12 cellular contexts compared by ENCODE assay signal in the genomic region with DNA sequence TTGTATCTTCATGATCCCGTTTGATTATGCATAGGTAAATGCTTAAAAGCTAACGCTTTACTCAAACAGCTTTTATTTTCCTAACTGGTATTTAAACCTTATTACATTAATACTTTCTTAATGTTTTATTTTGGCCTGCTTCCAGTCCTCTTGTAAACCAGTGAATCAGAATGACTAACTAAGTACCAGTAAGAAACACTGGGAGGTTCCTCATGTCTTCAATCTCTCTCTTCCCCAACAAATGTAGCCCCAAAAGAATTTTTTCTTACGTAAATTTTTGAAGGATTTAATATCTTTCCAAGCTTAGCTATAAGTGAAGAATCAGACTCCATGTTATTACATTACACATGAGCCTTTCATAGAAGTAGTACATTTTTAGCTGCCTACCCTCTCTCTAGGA.
"Had no signal": no experiment of that assay in that cellular context is flagged by ENCODE, and none has a peak within 500 bp of the region (broad histone marks: within the 10 kb centered on the region; RNA-seq: fewer than 3 reads in every experiment).

No MANE protein-coding gene starts in this region.

- ATAC-seq: activated CD4-positive, CD25-positive, alpha-beta regulatory T cell treated with anti-CD3 and anti-CD28 coated beads, Interleukin-2, amount 50 U/mL, for 24 hours; right cardiac atrium; T-cell had no signal

- DNase-seq: activated naive CD4-positive, alpha-beta T cell treated with Interleukin-2 at 50 U/mL for 16 hours; anterior cingulate cortex; hippocampal formation; kidney; nucleus accumbens; posterior cingulate gyrus; right cardiac atrium; small intestine; T-cell; T-helper 9 cell; upper lobe of left lung had no signal

- H3K4me3 ChIP-seq: upper lobe of left lung had no signal

- FAIRE-seq: kidney, small intestine had no signal

- H3K9me3 ChIP-seq: upper lobe of left lung had no signal

- H3K4me1 ChIP-seq: upper lobe of left lung had no signal

- H3K36me3 ChIP-seq: upper lobe of left lung had no signal

- H3K27me3 ChIP-seq: upper lobe of left lung had no signal

- H3K27ac ChIP-seq: upper lobe of left lung had no signal
